8 cellular contexts compared by ENCODE assay signal in the genomic region with DNA sequence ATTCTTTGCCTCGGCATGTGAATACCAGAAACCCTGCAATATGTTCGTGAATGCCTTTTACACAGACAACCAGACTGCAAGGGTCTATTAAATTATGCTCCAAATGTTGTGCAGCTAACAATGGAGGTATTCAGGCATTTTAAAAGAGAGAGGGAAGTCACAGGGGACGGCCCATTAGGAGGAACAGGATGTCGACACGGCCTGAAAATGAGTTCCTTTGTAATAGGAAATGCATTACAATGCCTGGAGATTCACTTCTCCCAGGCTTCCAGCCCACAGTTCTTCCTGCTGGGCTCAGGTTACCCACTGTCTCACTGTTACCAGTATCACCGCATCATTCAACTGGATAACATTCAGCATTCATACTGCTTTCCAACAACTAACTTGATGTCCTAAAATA. TPM values are rescaled to one million over a fixed set of nuclear protein-coding genes. Genes with fewer than 3 reads are reported as not detected.
DNase-seq lines count a peak whose midpoint lies in the region; ATAC-seq and TF ChIP-seq lines count a peak whose summit lies in the region.

No MANE protein-coding gene starts in this region.

- H3K4me1 ChIP-seq in SJSA1 (replicated peaks) (peaks cover 31% of the 10 kb centered on the region), esophagus squamous epithelium (peaks cover 31 to 99% (median 32%) of the 10 kb centered on the region in 3 donors)

- no peak for ATAC-seq in HG02759 (IDR thresholded peaks at IDR 0.05; ENCODE audit: unreplicated experiment)
- ATAC-seq in GM18502 (IDR thresholded peaks at IDR 0.05; ENCODE audit: poor library complexity, unreplicated experiment): no peak

- H3K36me3 Mint-ChIP-seq in neural crest cell (ENCODE audit: low read depth): peaks cover 28% of the 10 kb centered on the region

- peak overlapping the region; percentile 94 for H3K4me3 Mint-ChIP-seq in neural crest cell

- intact Hi-C loops in esophagus squamous epithelium (cut with DNase I): loop anchor here (10.0 kb wide), 2 partner anchors 105 to 125 kb away; no protein-coding TSS in a partner anchor

- peak; percentile 50 for DNase-seq in 8988T
- DNase-seq in GM04504 (ENCODE audit: low read depth): peak; percentile 51
- DNase-seq in SJSA1 (ENCODE audit: low read depth in 1 of 2, low spot score in 2 of 2): no peak
- no peak for DNase-seq in esophagus squamous epithelium (lab: John Stamatoyannopoulos, UW)
- DNase-seq in neural crest cell (ENCODE audit: low read depth, low spot score): peak; percentile 50
- no peak for DNase-seq in LoVo (ENCODE audit: low spot score)

- TF ChIP-seq POLR2A in esophagus squamous epithelium (IDR thresholded peaks at IDR 0.05): peak in 2 of 4 donors; percentile 20 to 60

- peaks cover 4% of the 10 kb centered on the region for H3K27me3 Mint-ChIP-seq in neural crest cell (ENCODE audit: low read depth)

- no peaks in the 10 kb centered on the region for H3K27me3 ChIP-seq in SJSA1 (replicated peaks)
- no peaks in the 10 kb centered on the region for H3K27me3 ChIP-seq in esophagus squamous epithelium

- H3K36me3 ChIP-seq in SJSA1 (peaks cover 48% of the 10 kb centered on the region), esophagus squamous epithelium (peaks cover 0 to 10% (median 7%) of the 10 kb centered on the region in 3 donors)

- TF ChIP-seq CTCF in esophagus squamous epithelium (IDR thresholded peaks at IDR 0.05) (no peak), neural crest cell (conservative IDR thresholded peaks at IDR 0.05) (no peak)

- 16 to 18% methylated on average over 6 of the region's 6 CpGs for WGBS in esophagus squamous epithelium, 2 donors

- H3K4me3 ChIP-seq in SJSA1: peak overlapping the region; percentile 56
- H3K4me3 ChIP-seq in esophagus squamous epithelium: peak overlapping the region; percentile 55 to 91 (median 80)

- H3K4me1 Mint-ChIP-seq in neural crest cell: peaks cover 60% of the 10 kb centered on the region

- peak overlapping the region; percentile 97 for H3K27ac Mint-ChIP-seq in neural crest cell (ENCODE audit: unreplicated experiment)

- H3K27ac ChIP-seq in SJSA1 (no peak overlapping the region), esophagus squamous epithelium (peak overlapping the region; percentile 97 to 99 (median 98))

- H3K9me3 ChIP-seq in SJSA1 (replicated peaks) (no peaks in the 10 kb centered on the region), esophagus squamous epithelium (no peaks in the 10 kb centered on the region)

- H3K9me3 Mint-ChIP-seq in neural crest cell: no peaks in the 10 kb centered on the region

RNA-seq across cellular contexts. Expression of a gene that starts 2.5 kb away (rescaled TPM):
- total RNA-seq in SJSA1 (2014; rRNA removed; shearing (Covaris generic)): 10.3 and 11.0 TPM in 2 replicates
- 10 to 100 TPM; 17.6 to 30.4 (median 24.9) TPM for total RNA-seq in esophagus squamous epithelium
- total RNA-seq in neural crest cell: 109 and 112 TPM in 2 replicates

Comparison
In these comparisons a context has a peak if more than half of its experiments do, and no peak if none do; other contexts are left out.
1. DNase-seq: peak in 8988T (single experiment), GM04504 (single experiment) and neural crest cell (single experiment); none in SJSA1 (0 of 2), esophagus squamous epithelium (single experiment) and LoVo (single experiment).